In the genomic region with DNA sequence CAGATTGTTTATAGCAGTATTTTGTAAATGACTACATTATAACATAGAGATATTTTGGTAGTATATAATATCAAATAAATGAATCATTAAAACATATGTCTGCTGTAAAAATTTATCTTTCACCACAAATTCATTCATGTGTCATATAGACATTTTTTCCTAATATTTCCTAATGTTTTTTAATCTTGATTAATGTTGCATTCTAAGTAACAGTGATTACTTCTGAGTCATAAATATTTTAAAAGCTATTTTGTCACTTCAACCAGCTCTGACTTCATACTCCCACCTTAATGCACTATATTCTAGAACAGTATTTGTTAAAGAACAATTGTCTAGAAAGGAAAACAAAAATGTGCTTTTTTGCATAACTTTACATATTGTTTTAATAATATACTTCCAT, we compare ENCODE assay signal across 8 cellular contexts.
"Had no signal": no experiment of that assay in that cellular context is flagged by ENCODE, and none has a peak within 500 bp of the region (broad histone marks: within the 10 kb centered on the region; RNA-seq: fewer than 3 reads in every experiment).

No MANE protein-coding gene starts in this region.

- ATAC-seq: GM12878 had no signal

- FAIRE-seq: G401.6, GM12878, GM12891, GM12892, GM18507, GM19239 had no signal

- DNase-seq: GDM1, GF-D8 had no signal

- H3K4me3 ChIP-seq: GM12878 had no signal
